3 cellular contexts compared by ENCODE assay signal in genomic region chr11:95922099-95922498, GRCh38.
TF ChIP-seq lines count a peak whose summit lies in the region.

No MANE protein-coding gene starts in this region.

TF ChIP-seq in SK-N-SH, 30 proteins besides CTCF, POLR2A, EP300 and RAD21 (continued from another document):
- TF ChIP-seq MAX (IDR thresholded peaks at IDR 0.05; ENCODE audit: low read depth) (no peak), SIN3A (IDR thresholded peaks at IDR 0.05; ENCODE audit: borderline replicate concordance, low read depth, low read length) (no peak)

TF ChIP-seq in SK-N-SH treated with all-trans-retinoic acid at 6 μM for 48 hours, 23 proteins besides CTCF, POLR2A, EP300 and RAD21 (continued from another document):
- no peak for TF ChIP-seq TSHZ2 (CRISPR knock-in tag; IDR thresholded peaks at IDR 0.05)
- TF ChIP-seq TOX (CRISPR knock-in tag; IDR thresholded peaks at IDR 0.05; ENCODE audit: borderline replicate concordance): no peak
- TF ChIP-seq GLIS3 (CRISPR knock-in tag; IDR thresholded peaks at IDR 0.05): no peak
- TF ChIP-seq, protein P1, sequence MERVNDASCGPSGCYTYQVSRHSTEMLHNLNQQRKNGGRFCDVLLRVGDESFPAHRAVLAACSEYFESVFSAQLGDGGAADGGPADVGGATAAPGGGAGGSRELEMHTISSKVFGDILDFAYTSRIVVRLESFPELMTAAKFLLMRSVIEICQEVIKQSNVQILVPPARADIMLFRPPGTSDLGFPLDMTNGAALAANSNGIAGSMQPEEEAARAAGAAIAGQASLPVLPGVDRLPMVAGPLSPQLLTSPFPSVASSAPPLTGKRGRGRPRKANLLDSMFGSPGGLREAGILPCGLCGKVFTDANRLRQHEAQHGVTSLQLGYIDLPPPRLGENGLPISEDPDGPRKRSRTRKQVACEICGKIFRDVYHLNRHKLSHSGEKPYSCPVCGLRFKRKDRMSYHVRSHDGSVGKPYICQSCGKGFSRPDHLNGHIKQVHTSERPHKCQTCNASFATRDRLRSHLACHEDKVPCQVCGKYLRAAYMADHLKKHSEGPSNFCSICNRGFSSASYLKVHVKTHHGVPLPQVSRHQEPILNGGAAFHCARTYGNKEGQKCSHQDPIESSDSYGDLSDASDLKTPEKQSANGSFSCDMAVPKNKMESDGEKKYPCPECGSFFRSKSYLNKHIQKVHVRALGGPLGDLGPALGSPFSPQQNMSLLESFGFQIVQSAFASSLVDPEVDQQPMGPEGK (CRISPR knock-in tag; IDR thresholded peaks at IDR 0.05; ENCODE audit: borderline replicate concordance): no peak
- TF ChIP-seq ZFP30 (CRISPR knock-in tag; IDR thresholded peaks at IDR 0.05): no peak
- TF ChIP-seq, protein P2, sequence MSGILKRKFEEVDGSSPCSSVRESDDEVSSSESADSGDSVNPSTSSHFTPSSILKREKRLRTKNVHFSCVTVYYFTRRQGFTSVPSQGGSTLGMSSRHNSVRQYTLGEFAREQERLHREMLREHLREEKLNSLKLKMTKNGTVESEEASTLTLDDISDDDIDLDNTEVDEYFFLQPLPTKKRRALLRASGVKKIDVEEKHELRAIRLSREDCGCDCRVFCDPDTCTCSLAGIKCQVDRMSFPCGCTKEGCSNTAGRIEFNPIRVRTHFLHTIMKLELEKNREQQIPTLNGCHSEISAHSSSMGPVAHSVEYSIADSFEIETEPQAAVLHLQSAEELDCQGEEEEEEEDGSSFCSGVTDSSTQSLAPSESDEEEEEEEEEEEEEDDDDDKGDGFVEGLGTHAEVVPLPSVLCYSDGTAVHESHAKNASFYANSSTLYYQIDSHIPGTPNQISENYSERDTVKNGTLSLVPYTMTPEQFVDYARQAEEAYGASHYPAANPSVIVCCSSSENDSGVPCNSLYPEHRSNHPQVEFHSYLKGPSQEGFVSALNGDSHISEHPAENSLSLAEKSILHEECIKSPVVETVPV (CRISPR knock-in tag; IDR thresholded peaks at IDR 0.05): no peak
- TF ChIP-seq POU6F1 (CRISPR knock-in tag; IDR thresholded peaks at IDR 0.05; ENCODE audit: borderline replicate concordance, low read depth): no peak
- no peak for TF ChIP-seq ZFP3 (CRISPR knock-in tag; IDR thresholded peaks at IDR 0.05)
- no peak for TF ChIP-seq ZNF565 (CRISPR knock-in tag; conservative IDR thresholded peaks at IDR 0.05; ENCODE audit: low read depth)
- no peak for TF ChIP-seq RARB (CRISPR knock-in tag; IDR thresholded peaks at IDR 0.05)
- no peak for TF ChIP-seq TCF4 (CRISPR knock-in tag; IDR thresholded peaks at IDR 0.05; ENCODE audit: borderline replicate concordance)
- TF ChIP-seq CSDC2 (CRISPR knock-in tag; IDR thresholded peaks at IDR 0.05): no peak
- TF ChIP-seq ISL1 (CRISPR knock-in tag; IDR thresholded peaks at IDR 0.05): no peak

TF ChIP-seq in endothelial cell of umbilical vein, 7 proteins besides CTCF, POLR2A, EP300 and RAD21 (continued from another document):
- TF ChIP-seq MAX (IDR thresholded peaks at IDR 0.05; ENCODE audit: insufficient read depth, insufficient read length) (no peak), EZH2 (IDR thresholded peaks at IDR 0.05; ENCODE audit: borderline replicate concordance, low read depth, low read length, severe bottlenecking) (no peak), GATA2 (IDR thresholded peaks at IDR 0.05; ENCODE audit: insufficient read depth, insufficient read length, low read depth, low read length) (no peak), MYC (IDR thresholded peaks at IDR 0.05; ENCODE audit: low read depth, low read length) (no peak), JUN (IDR thresholded peaks at IDR 0.05; ENCODE audit: borderline replicate concordance, insufficient read depth, insufficient read length, low read depth) (no peak)
